8 cellular contexts compared by ENCODE assay signal in genomic region chr10:48551796-48552591, GRCh38. TPM values are rescaled to one million over a fixed set of nuclear protein-coding genes. Genes with fewer than 3 reads are reported as not detected.
DNase-seq lines count a peak whose midpoint lies in the region; ATAC-seq, FAIRE-seq and TF ChIP-seq lines count a peak whose summit lies in the region.

No MANE protein-coding gene starts in this region.

- H3K56ac ChIP-seq in IMR-90 (ENCODE audit: extremely low read depth, insufficient read depth, low read length), result no peak overlapping the region

- H4K20me1 ChIP-seq in IMR-90 (ENCODE audit: insufficient read depth, low read length), result no peaks in the 10 kb centered on the region

- BruUV-seq in IMR-90 (replicated peaks; lab: Mats Ljungman, UMichigan), result no TSS peak

- no peak overlapping the region for H2BK120ac ChIP-seq in IMR-90 (ENCODE audit: low read depth, low read length)

- H3K4ac ChIP-seq in IMR-90 (ENCODE audit: low read depth, low read length), result no peak overlapping the region

- no peak overlapping the region for H3K9ac ChIP-seq in IMR-90 (ENCODE audit: low read depth, low read length)

- peak overlapping the region; percentile 57 for H2AK9ac ChIP-seq in IMR-90 (replicated peaks; ENCODE audit: low read depth, low read length, poor library complexity)

- H2BK20ac ChIP-seq in IMR-90 (ENCODE audit: low read depth, low read length), result no peak overlapping the region

- TF ChIP-seq CTCF in IMR-90 (conservative IDR thresholded peaks at IDR 0.05; ENCODE audit: low read depth, low read length) (peak; percentile 86), Peyer's patch (IDR thresholded peaks at IDR 0.05) (peak in 5 of 6 experiments; percentile 46 to 68 (median 56)), lower lobe of right lung (IDR thresholded peaks at IDR 0.05) (peak; percentile 72)

- H3K36me3 ChIP-seq in IMR-90 (ENCODE audit: control insufficient read depth, insufficient read depth, low read length) (peaks cover 7% of the 10 kb centered on the region), Peyer's patch (no peaks in the 10 kb centered on the region), lower lobe of right lung (no peaks in the 10 kb centered on the region)

- H3K79me1 ChIP-seq in IMR-90 (ENCODE audit: low read depth in 1 of 2, low read length in 2 of 2), result peaks cover 6 to 53% of the 10 kb centered on the region in 2 experiments

- no peak overlapping the region for H3K4me2 ChIP-seq in IMR-90 (ENCODE audit: low read depth, low read length)

- TF ChIP-seq POLR2A in IMR-90 (IDR thresholded peaks at IDR 0.05; ENCODE audit: low read depth, low read length) (0 out of 2 replicates have a peak, but pooled peaks have one; percentile 28), Peyer's patch (IDR thresholded peaks at IDR 0.05) (no peak)

- DNase-seq in DMS79 treated with DMSO at 0.1 percent for 48 hours (lab: John Stamatoyannopoulos, UW), result peak; percentile 24
- DNase-seq in DMS79 (lab: John Stamatoyannopoulos, UW), result no peak
- DNase-seq in IMR-90, result peak; percentile 59
- DNase-seq in Peyer's patch, result peak in 2 of 3 donors; percentile 30 to 57
- DNase-seq in dermis microvascular lymphatic vessel endothelial cell (ENCODE audit: low read depth in 2 of 2), result peak; percentile 23 to 63
- DNase-seq in lower lobe of right lung, result no peak
- peak; percentile 67 for DNase-seq in urothelium cell line (ENCODE audit: low spot score)

- H3K4me1 ChIP-seq in IMR-90 (ENCODE audit: control insufficient read depth, insufficient read depth, low read length) (no peaks in the 10 kb centered on the region; the same call in 1 of the 2 replicates), Peyer's patch (no peaks in the 10 kb centered on the region), lower lobe of right lung (no peaks in the 10 kb centered on the region)

- no peak overlapping the region for H2BK5ac ChIP-seq in IMR-90 (ENCODE audit: low read depth, low read length, poor library complexity, severe bottlenecking)

- no peak overlapping the region for H4K8ac ChIP-seq in IMR-90 (ENCODE audit: low read depth in 2 of 2, low read length in 2 of 2)

- H3K9me3 ChIP-seq in IMR-90 (ENCODE audit: control insufficient read depth, insufficient read depth, low read length) (no peaks in the 10 kb centered on the region), Peyer's patch (no peaks in the 10 kb centered on the region), lower lobe of right lung (no peaks in the 10 kb centered on the region)

- TF ChIP-seq RAD21 in IMR-90 (IDR thresholded peaks at IDR 0.05; ENCODE audit: low read length), result peak; percentile 86

- in situ Hi-C loops in IMR-90 (cut with MboI; ENCODE audit: low sequenced_read_pairs), result loop anchor here (5.0 to 25.0 kb wide), 2 partner anchors 105 to 960 kb away; no protein-coding TSS in a partner anchor

- POLR2A ChIA-PET in IMR-90 (lab: Charles Lee; ENCODE audit: unreplicated experiment), result no interaction called here

- H3K4me3 ChIP-seq in IMR-90 (ENCODE audit: insufficient read depth, low read depth, low read length) (no peak overlapping the region), Peyer's patch (no peak overlapping the region), lower lobe of right lung (no peak overlapping the region)

- H2AK5ac ChIP-seq in IMR-90 (ENCODE audit: low read depth, low read length), result peak overlapping the region; percentile 19

- no peak overlapping the region for H4K5ac ChIP-seq in IMR-90 (ENCODE audit: low read depth, low read length)

- no peak overlapping the region for H3K14ac ChIP-seq in IMR-90 (replicated peaks; ENCODE audit: low read depth, low read length)

- no peak overlapping the region for H3K27ac ChIP-seq in IMR-90 (ENCODE audit: insufficient read depth, low read length)
- no peak overlapping the region for H3K27ac ChIP-seq in Peyer's patch
- no peak overlapping the region for H3K27ac ChIP-seq in lower lobe of right lung

- H3K9me1 ChIP-seq in IMR-90 (ENCODE audit: insufficient read depth, low read length), result 0 out of 2 replicates have a peak, but pooled peaks cover 8% of the 10 kb centered on the region

- H3K18ac ChIP-seq in IMR-90 (ENCODE audit: low read depth, low read length), result no peak overlapping the region

- H3K27me3 ChIP-seq in IMR-90 (ENCODE audit: control insufficient read depth, insufficient read depth, low read length) (no peaks in the 10 kb centered on the region), Peyer's patch (no peaks in the 10 kb centered on the region), lower lobe of right lung (ENCODE audit: low read depth) (no peaks in the 10 kb centered on the region)

- no peak overlapping the region for H2AFZ ChIP-seq in IMR-90 (replicated peaks; ENCODE audit: low read length, poor library complexity)

- CTCF ChIA-PET in IMR-90 (lab: Yijun Ruan, JAX), result interaction anchor here (0.5 to 5.8 kb wide), 4 partner anchors 29 to 104 kb away, joined by 3 to 33 read pairs (median 7); no protein-coding TSS in a partner anchor

- ATAC-seq in IMR-90 (ENCODE audit: low read depth) (peak; percentile 88), lower lobe of right lung (peak; percentile 58), GM18907 (IDR thresholded peaks at IDR 0.05; ENCODE audit: unreplicated experiment) (no peak)

- H3K23ac ChIP-seq in IMR-90 (ENCODE audit: low read depth, low read length), result no peak overlapping the region

- intact Hi-C loops in IMR-90 (cut with micrococcal nuclease), result loop anchor here (1.0 to 10.0 kb wide), 5 partner anchors 27 to 963 kb away; partner anchors contain the start of gene ARHGAP22
- intact Hi-C loops in lower lobe of right lung (cut with DNase I), result no loop called here

- no peak overlapping the region for H4K91ac ChIP-seq in IMR-90 (ENCODE audit: insufficient read depth, low read depth, low read length)

- dilution Hi-C loops in IMR-90 (cut with HindIII; ENCODE audit: low sequenced_read_pairs, unreplicated experiment), result no loop called here

- peak; percentile 9 for FAIRE-seq in urothelium cell line (lab: Jason Lieb, UNC)

- WGBS in IMR-90 (ENCODE audit: extremely low coverage in 2 of 2, insufficient read length in 1 of 2), 2 experiments, result 90% methylated on average over 2 of the region's 7 CpGs; no CpG with 5 or more reads in 1 of the 2 experiments

- H2BK15ac ChIP-seq in IMR-90 (ENCODE audit: low read depth, low read length), result no peak overlapping the region

TF ChIP-seq in IMR-90, 13 proteins besides CTCF, POLR2A, EP300 and RAD21:
- TF ChIP-seq SMC3 (IDR thresholded peaks at IDR 0.05; ENCODE audit: low read depth, low read length) (peak; percentile 94), MAFK (IDR thresholded peaks at IDR 0.05; ENCODE audit: low read depth, low read length) (no peak)

RNA-seq across cellular contexts. Expression of gene ARHGAP22, which starts 52.9 kb away (rescaled TPM):
- 28.3 and 35.3 TPM in 2 replicates for total RNA-seq in IMR-90 (2012; rRNA removed)
- 30.2 and 34.0 TPM in 2 replicates for polyA plus RNA-seq in IMR-90 (2012; rRNA removed)
- 18.9 and 22.2 TPM in 2 replicates for polyA plus RNA-seq in IMR-90 (2012; cell fraction: cytosol; rRNA removed)
- polyA plus RNA-seq in IMR-90 (2012; cell fraction: nucleus; rRNA removed; ENCODE audit: low replicate concordance), result 58.0 and 67.0 TPM in 2 replicates
- 10 to 100 TPM in 1 of 4 donors, 1 to 10 TPM in 2, not detected in 1; 1.9 to 10.7 (median 8.3) TPM for total RNA-seq in Peyer's patch
- total RNA-seq in dermis microvascular lymphatic vessel endothelial cell, result 2.7 and 5.3 TPM in 2 replicates
- total RNA-seq in lower lobe of right lung, result 9.6 TPM

Comparison
In these comparisons a context has a peak if more than half of its experiments do, and no peak if none do; other contexts are left out.
1. DNase-seq: peak in DMS79 treated with DMSO at 0.1 percent for 48 hours (single experiment), IMR-90 (single experiment), Peyer's patch (2 of 3), dermis microvascular lymphatic vessel endothelial cell (2 of 2) and urothelium cell line (single experiment); none in DMS79 (single experiment) and lower lobe of right lung (single experiment).
2. Peak in every context shown above with its lines, with median percentiles within 50 percentile points of each other: CTCF ChIP-seq.